Comparison of ENCODE assay signal across 1 cellular context in genomic region chr3:27141668-27142067, GRCh38.
TF ChIP-seq lines count a peak whose summit lies in the region.

No MANE protein-coding gene starts in this region.

TF ChIP-seq in GM23338, 12 proteins besides CTCF, POLR2A, EP300 and RAD21 (continued from another document):
- no peak for TF ChIP-seq REST (IDR thresholded peaks at IDR 0.05; ENCODE audit: unreplicated experiment)
- no peak for TF ChIP-seq STAT1 (IDR thresholded peaks at IDR 0.05; ENCODE audit: unreplicated experiment)
- no peak for TF ChIP-seq ZNF114 (CRISPR knock-in tag; IDR thresholded peaks at IDR 0.05)
